In genomic region chr14:68461086-68461485, GRCh38 we compare ENCODE assay signal across 16 cellular contexts.
"Had no signal": no experiment of that assay in that cellular context is flagged by ENCODE, and none has a peak within 500 bp of the region (broad histone marks: within the 10 kb centered on the region; RNA-seq: fewer than 3 reads in every experiment).

No MANE protein-coding gene starts in this region.

- FAIRE-seq: pancreas had no signal

- H3K27me3 ChIP-seq: body of pancreas, colonic mucosa, pancreas, upper lobe of left lung had no signal

- DNase-seq: activated CD4-positive, alpha-beta T cell treated with anti-CD3 and anti-CD28 coated beads, Interleukin-2, amount 10 ng/mL, durations not matched to agents 7 days and 5 days; activated CD8-positive, alpha-beta memory T cell treated with anti-CD3 and anti-CD28 coated beads, Interleukin-2, amount 50 U/mL, for 48 hours; activated gamma-delta T cell; activated T-cell treated with anti-CD3 and anti-CD28 coated beads, Interleukin-2, amount 50 U/mL, for 72 hours; amniotic stem cell; body of pancreas; caudate nucleus; colonic mucosa; effector CD4-positive, alpha-beta T cell; foreskin fibroblast; kidney glomerular epithelial cell; pancreas; retina; stimulated activated CD4-positive, alpha-beta T cell treated with anti-CD3 and anti-CD28 coated beads, Interleukin-4, amount 100 ng/mL, for 1 hour; stimulated activated naive CD4-positive, alpha-beta T cell; upper lobe of left lung had no signal

- H3K9me3 ChIP-seq: body of pancreas, colonic mucosa, pancreas, upper lobe of left lung had no signal

- H3K4me3 ChIP-seq: body of pancreas, colonic mucosa, pancreas, upper lobe of left lung had no signal

- H3K36me3 ChIP-seq: colonic mucosa, pancreas, upper lobe of left lung had no signal

- H3K27ac ChIP-seq: colonic mucosa had no signal

- ATAC-seq: activated T-cell treated with anti-CD3 and anti-CD28 coated beads, Interleukin-2, amount 50 U/mL, for 72 hours; body of pancreas had no signal
